22 cellular contexts compared by ENCODE assay signal in genomic region chr12:84038241-84038640, GRCh38.
"Had no signal": no experiment of that assay in that cellular context is flagged by ENCODE, and none has a peak within 500 bp of the region (broad histone marks: within the 10 kb centered on the region; RNA-seq: fewer than 3 reads in every experiment).

No MANE protein-coding gene starts in this region.

- H3K9me3 ChIP-seq: psoas muscle, right atrium auricular region, thyroid gland had no signal

- ATAC-seq: activated T-cell treated with anti-CD3 and anti-CD28 coated beads, Interleukin-2, amount 50 U/mL, for 72 hours; gastroesophageal sphincter; left lobe of liver; lower lobe of right lung; naive thymus-derived CD4-positive, alpha-beta T cell; psoas muscle had no signal

- H3K4me1 Mint-ChIP-seq: activated CD4-positive, alpha-beta memory T cell treated with anti-CD3 and anti-CD28 coated beads, Interleukin-2, amount 10 ng/mL, durations not matched to agents 7 days and 5 days; activated CD4-positive, alpha-beta T cell treated with anti-CD3 and anti-CD28 coated beads, Interleukin-2, amount 10 ng/mL, durations not matched to agents 24 days and 14 days; activated naive CD4-positive, alpha-beta T cell treated with anti-CD3 and anti-CD28 coated beads, Interleukin-2, amount 10 ng/mL, durations not matched to agents 7 days and 5 days; brain; naive thymus-derived CD4-positive, alpha-beta T cell had no signal

- H3K9me3 Mint-ChIP-seq: activated CD4-positive, alpha-beta T cell treated with anti-CD3 and anti-CD28 coated beads, Interleukin-2, amount 10 ng/mL, durations not matched to agents 24 days and 14 days had no signal

- H3K27ac Mint-ChIP-seq: activated CD4-positive, alpha-beta memory T cell treated with anti-CD3 and anti-CD28 coated beads, Interleukin-2, amount 10 ng/mL, durations not matched to agents 7 days and 5 days; activated CD4-positive, alpha-beta T cell treated with anti-CD3 and anti-CD28 coated beads, Interleukin-2, amount 10 ng/mL, durations not matched to agents 24 days and 14 days; activated T-cell treated with anti-CD3 and anti-CD28 coated beads, Interleukin-2, amount 50 U/mL, for 72 hours; brain; stimulated activated naive CD8-positive, alpha-beta T cell treated with anti-CD3 and anti-CD28 coated beads, Interleukin-15, Interleukin-2, amounts not matched to agents 100 ng/mL and 50 ng/mL, for 24 hours had no signal

- H3K27ac ChIP-seq: esophagus squamous epithelium, gastroesophageal sphincter, lower lobe of right lung, psoas muscle, right atrium auricular region, thyroid gland had no signal

- H3K27me3 Mint-ChIP-seq: activated CD4-positive, alpha-beta memory T cell treated with anti-CD3 and anti-CD28 coated beads, Interleukin-2, amount 10 ng/mL, durations not matched to agents 7 days and 5 days; activated CD4-positive, alpha-beta T cell treated with anti-CD3 and anti-CD28 coated beads, Interleukin-2, amount 10 ng/mL, durations not matched to agents 24 days and 14 days; activated naive CD4-positive, alpha-beta T cell treated with anti-CD3 and anti-CD28 coated beads, Interleukin-2, amount 10 ng/mL, durations not matched to agents 7 days and 5 days; naive thymus-derived CD4-positive, alpha-beta T cell; stimulated activated naive CD8-positive, alpha-beta T cell treated with anti-CD3 and anti-CD28 coated beads, Interleukin-15, Interleukin-2, amounts not matched to agents 100 ng/mL and 50 ng/mL, for 24 hours had no signal

- H3K36me3 Mint-ChIP-seq: activated naive CD4-positive, alpha-beta T cell treated with anti-CD3 and anti-CD28 coated beads, Interleukin-2, amount 10 ng/mL, durations not matched to agents 7 days and 5 days; brain; naive thymus-derived CD4-positive, alpha-beta T cell had no signal

- H3K4me3 ChIP-seq: esophagus squamous epithelium, gastroesophageal sphincter, lower lobe of right lung, psoas muscle, right atrium auricular region, thyroid gland had no signal

- H3K36me3 ChIP-seq: esophagus squamous epithelium, gastroesophageal sphincter, lower lobe of right lung, right atrium auricular region, thyroid gland had no signal

- H3K27me3 ChIP-seq: esophagus squamous epithelium, gastroesophageal sphincter, right atrium auricular region, thyroid gland had no signal

- H3K4me1 ChIP-seq: esophagus squamous epithelium, gastroesophageal sphincter, lower lobe of right lung, psoas muscle, right atrium auricular region, thyroid gland had no signal

- DNase-seq: activated CD4-positive, alpha-beta memory T cell treated with anti-CD3 and anti-CD28 coated beads, Interleukin-2, amount 10 ng/mL, durations not matched to agents 7 days and 5 days; activated CD4-positive, alpha-beta T cell treated with anti-CD3 and anti-CD28 coated beads, Interleukin-2, amount 10 ng/mL, durations not matched to agents 24 days and 14 days; activated effector memory CD4-positive, alpha-beta T cell treated with Interleukin-2 at 50 U/mL for 16 hours; activated naive CD4-positive, alpha-beta T cell treated with anti-CD3 and anti-CD28 coated beads, Interleukin-2, amount 10 ng/mL, durations not matched to agents 7 days and 5 days; activated T-cell treated with anti-CD3 and anti-CD28 coated beads, Interleukin-2, amount 50 U/mL, for 72 hours; caudate nucleus; dermis blood vessel endothelial cell; effector memory CD4-positive, alpha-beta T cell; esophagus squamous epithelium; head of caudate nucleus; lower lobe of right lung; naive thymus-derived CD4-positive, alpha-beta T cell; psoas muscle; stimulated activated CD4-positive, alpha-beta T cell treated with anti-CD3 and anti-CD28 coated beads, Interleukin-4, amount 100 ng/mL, for 4 hours; substantia nigra; T-helper 9 cell; thyroid gland had no signal

- H3K4me3 Mint-ChIP-seq: activated CD4-positive, alpha-beta memory T cell treated with anti-CD3 and anti-CD28 coated beads, Interleukin-2, amount 10 ng/mL, durations not matched to agents 7 days and 5 days; activated CD4-positive, alpha-beta T cell treated with anti-CD3 and anti-CD28 coated beads, Interleukin-2, amount 10 ng/mL, durations not matched to agents 24 days and 14 days; activated naive CD4-positive, alpha-beta T cell treated with anti-CD3 and anti-CD28 coated beads, Interleukin-2, amount 10 ng/mL, durations not matched to agents 7 days and 5 days; activated T-cell treated with anti-CD3 and anti-CD28 coated beads, Interleukin-2, amount 50 U/mL, for 72 hours; brain; naive thymus-derived CD4-positive, alpha-beta T cell; stimulated activated naive CD8-positive, alpha-beta T cell treated with anti-CD3 and anti-CD28 coated beads, Interleukin-15, Interleukin-2, amounts not matched to agents 100 ng/mL and 50 ng/mL, for 24 hours had no signal
